In the genomic region with DNA sequence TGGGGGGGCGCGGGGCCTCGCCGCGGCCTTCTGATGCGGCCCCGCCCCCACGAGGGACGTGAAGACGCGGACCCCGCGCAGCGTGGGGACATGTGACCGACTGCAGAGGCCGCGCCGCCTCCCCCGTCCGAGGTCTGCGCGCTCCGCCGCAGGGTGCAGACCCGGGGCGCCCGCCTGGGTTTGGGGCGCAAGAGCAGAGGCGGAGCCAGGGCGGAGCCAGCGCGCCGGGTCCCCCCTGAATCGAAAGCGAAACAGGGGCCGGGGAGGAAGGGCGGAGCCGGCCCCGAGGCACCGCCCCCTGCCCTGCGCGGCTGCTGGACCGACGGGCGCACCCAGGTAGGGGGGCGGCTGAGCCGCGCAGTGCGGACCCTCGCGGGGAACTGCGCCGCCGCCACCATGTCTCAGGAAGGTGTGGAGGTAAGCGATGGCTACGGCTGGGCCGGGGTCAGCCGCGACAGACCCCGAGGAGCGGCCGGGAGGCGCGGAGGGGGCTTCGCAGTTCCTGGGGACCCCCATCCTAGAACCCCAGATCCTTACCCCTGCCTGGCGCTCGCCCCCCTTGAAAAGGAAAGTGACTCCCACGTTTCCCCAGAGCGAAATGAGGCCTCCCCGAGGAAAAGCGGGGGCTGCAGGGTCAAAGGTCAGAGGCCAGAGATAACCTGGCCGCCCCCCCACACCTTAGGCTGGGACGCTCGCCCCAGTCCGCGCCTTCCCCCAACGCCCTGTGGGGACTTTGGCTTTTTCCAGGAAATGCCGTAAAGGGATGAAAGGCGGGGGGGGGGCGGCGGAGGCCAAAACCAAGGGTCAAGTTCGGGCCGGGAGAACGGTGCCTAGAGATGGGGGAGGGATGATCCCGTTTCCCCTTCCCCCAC, we compare ENCODE assay signal across 8 cellular contexts. TPM values are rescaled to one million over a fixed set of nuclear protein-coding genes. Genes with fewer than 3 reads are reported as not detected.
DNase-seq lines count a peak whose midpoint lies in the region; ATAC-seq and TF ChIP-seq lines count a peak whose summit lies in the region.

Gene SHFL (plus strand): TSS at position 286 of the 872 bp plus-strand sequence. CDS start 111 bp downstream, at position 397.

- no peaks in the 10 kb centered on the region for H3K79me2 ChIP-seq in PC-3 (ENCODE audit: low read length)

- intact Hi-C loops in PC-3 (cut with micrococcal nuclease) = no loop called here
- intact Hi-C loops in activated T-helper 2 cell treated with anti-CD3 and anti-CD28 coated beads, Interferon-gamma antibody, Interleukin-2, Interleukin-4, amounts not matched to agents 10 μg/mL and 5 μg/mL and 100 μg/mL, durations not matched to agents 14 hours and 24 hours and 36 hours (cut with micrococcal nuclease) = no loop called here

- peak within 1 kb of the TSS; percentile 81 for H3K4me3 Mint-ChIP-seq in activated T-helper 2 cell treated with anti-CD3 and anti-CD28 coated beads, Interferon-gamma antibody, Interleukin-2, Interleukin-4, amounts not matched to agents 10 μg/mL and 5 μg/mL and 100 μg/mL, durations not matched to agents 14 hours and 24 hours and 36 hours (ENCODE audit: low read depth)
- H3K4me3 Mint-ChIP-seq in natural killer cell treated with Interleukin-12 subunit alpha and Interleukin-12 subunit beta and Interleukin-15 and Interleukin-18, amount 100 ng/mL, for 72 hours = peak within 1 kb of the TSS; percentile 90

- no peaks in the 10 kb centered on the region for H3K9me3 ChIP-seq in PC-3 (ENCODE audit: low read length)

- H3K4me1 ChIP-seq in PC-3 (ENCODE audit: insufficient read depth, low read length) = peaks cover 4% of the 10 kb centered on the region; the same call in 1 of the 2 replicates

- H3K9ac ChIP-seq in PC-3 (ENCODE audit: low read length) = peak within 1 kb of the TSS; percentile 72

- peak within 1 kb of the TSS; percentile 58 for H3K27ac Mint-ChIP-seq in activated T-helper 2 cell treated with anti-CD3 and anti-CD28 coated beads, Interferon-gamma antibody, Interleukin-2, Interleukin-4, amounts not matched to agents 10 μg/mL and 5 μg/mL and 100 μg/mL, durations not matched to agents 14 hours and 24 hours and 36 hours
- H3K27ac Mint-ChIP-seq in natural killer cell treated with Interleukin-12 subunit alpha and Interleukin-12 subunit beta and Interleukin-15 and Interleukin-18, amount 100 ng/mL, for 72 hours = peak within 1 kb of the TSS; percentile 71 to 78

- H4K20me1 ChIP-seq in PC-3 (ENCODE audit: low read length) = no peaks in the 10 kb centered on the region

- ATAC-seq in HG03045 (IDR thresholded peaks at IDR 0.05; ENCODE audit: unreplicated experiment) = peak; percentile 82
- peak; percentile 90 for ATAC-seq in PC-3
- peak; percentile 96 to 98 for ATAC-seq in natural killer cell treated with Interleukin-12 subunit alpha and Interleukin-12 subunit beta and Interleukin-15 and Interleukin-18, amount 100 ng/mL, for 72 hours

- BruUV-seq in PC-3 (replicated peaks; lab: Mats Ljungman, UMichigan) = no TSS peak

- no peaks in the 10 kb centered on the region for H3F3A ChIP-seq in PC-3 (ENCODE audit: low read length, unreplicated experiment)

- no peaks in the 10 kb centered on the region for H3K27me3 ChIP-seq in PC-3 (ENCODE audit: low read length)

- TF ChIP-seq CTCF in PC-3 (conservative IDR thresholded peaks at IDR 0.05; ENCODE audit: low read depth, low read length) (no peak), fibroblast of pulmonary artery (IDR thresholded peaks at IDR 0.05; ENCODE audit: low read length, missing control alignments) (no peak)

- no peaks in the 10 kb centered on the region for H3K27me3 Mint-ChIP-seq in activated T-helper 2 cell treated with anti-CD3 and anti-CD28 coated beads, Interferon-gamma antibody, Interleukin-2, Interleukin-4, amounts not matched to agents 10 μg/mL and 5 μg/mL and 100 μg/mL, durations not matched to agents 14 hours and 24 hours and 36 hours (ENCODE audit: low read depth)
- H3K27me3 Mint-ChIP-seq in natural killer cell treated with Interleukin-12 subunit alpha and Interleukin-12 subunit beta and Interleukin-15 and Interleukin-18, amount 100 ng/mL, for 72 hours = no peaks in the 10 kb centered on the region

- H3K9me2 ChIP-seq in PC-3 (replicated peaks; ENCODE audit: low read length) = no peaks in the 10 kb centered on the region

- CTCF ChIA-PET in PC-3 (lab: Charles Lee) = no interaction called here

- H3K4me3 ChIP-seq in PC-3 (ENCODE audit: low read length) = peak within 1 kb of the TSS; percentile 95
- peak within 1 kb of the TSS; percentile 95 for H3K4me3 ChIP-seq in fibroblast of pulmonary artery (replicated peaks; ENCODE audit: low read depth, low read length)

- peak within 1 kb of the TSS; percentile 98 for H2AFZ ChIP-seq in PC-3 (ENCODE audit: low read length)

- DNase-seq in NCI-H2107 (lab: John Stamatoyannopoulos, UW) (peak; percentile 17), NCI-H2107 treated with DMSO at 0.1 percent for 48 hours (lab: John Stamatoyannopoulos, UW; ENCODE audit: unreplicated experiment) (no peak), PC-3 (peak; percentile 54), fibroblast of pulmonary artery (ENCODE audit: low read depth) (peak; percentile 54)
- peak; percentile 85 for DNase-seq in activated T-helper 2 cell treated with anti-CD3 and anti-CD28 coated beads, Interferon-gamma antibody, Interleukin-2, Interleukin-4, amounts not matched to agents 10 μg/mL and 5 μg/mL and 100 μg/mL, durations not matched to agents 14 hours and 24 hours and 36 hours (ENCODE audit: low spot score)
- DNase-seq in natural killer cell treated with Interleukin-12 subunit alpha and Interleukin-12 subunit beta and Interleukin-15 and Interleukin-18, amount 100 ng/mL, for 72 hours (ENCODE audit: low spot score) = peak; percentile 89
- DNase-seq in stimulated activated naive CD4-positive, alpha-beta T cell (lab: John Stamatoyannopoulos, UW) = peak; percentile 65 to 86 (median 78)

- no peak within 1 kb of the TSS for H3K27ac ChIP-seq in PC-3 (ENCODE audit: low read length)

- H3K36me3 Mint-ChIP-seq in activated T-helper 2 cell treated with anti-CD3 and anti-CD28 coated beads, Interferon-gamma antibody, Interleukin-2, Interleukin-4, amounts not matched to agents 10 μg/mL and 5 μg/mL and 100 μg/mL, durations not matched to agents 14 hours and 24 hours and 36 hours (ENCODE audit: low read depth) = peaks cover 28% of the 10 kb centered on the region
- H3K36me3 Mint-ChIP-seq in natural killer cell treated with Interleukin-12 subunit alpha and Interleukin-12 subunit beta and Interleukin-15 and Interleukin-18, amount 100 ng/mL, for 72 hours = no peaks in the 10 kb centered on the region

- peaks cover 11% of the 10 kb centered on the region for H3K4me1 Mint-ChIP-seq in activated T-helper 2 cell treated with anti-CD3 and anti-CD28 coated beads, Interferon-gamma antibody, Interleukin-2, Interleukin-4, amounts not matched to agents 10 μg/mL and 5 μg/mL and 100 μg/mL, durations not matched to agents 14 hours and 24 hours and 36 hours (ENCODE audit: low read depth)
- peaks cover 7 to 16% of the 10 kb centered on the region in 2 donors for H3K4me1 Mint-ChIP-seq in natural killer cell treated with Interleukin-12 subunit alpha and Interleukin-12 subunit beta and Interleukin-15 and Interleukin-18, amount 100 ng/mL, for 72 hours (ENCODE audit: low read depth in 2 of 2)

- H3K36me3 ChIP-seq in PC-3 (ENCODE audit: low read depth, low read length) = no peaks in the 10 kb centered on the region

- no peaks in the 10 kb centered on the region for H3K9me3 Mint-ChIP-seq in activated T-helper 2 cell treated with anti-CD3 and anti-CD28 coated beads, Interferon-gamma antibody, Interleukin-2, Interleukin-4, amounts not matched to agents 10 μg/mL and 5 μg/mL and 100 μg/mL, durations not matched to agents 14 hours and 24 hours and 36 hours
- H3K9me3 Mint-ChIP-seq in natural killer cell treated with Interleukin-12 subunit alpha and Interleukin-12 subunit beta and Interleukin-15 and Interleukin-18, amount 100 ng/mL, for 72 hours = no peaks in the 10 kb centered on the region

- POLR2A ChIA-PET in PC-3 (lab: Charles Lee; ENCODE audit: unreplicated experiment) = no interaction called here

- H3K4me2 ChIP-seq in PC-3 (ENCODE audit: low read length) = peak within 1 kb of the TSS; percentile 98

RNA-seq across cellular contexts. Expression of gene SHFL, which starts in this region (rescaled TPM):
- 17.2 and 18.4 TPM in 2 replicates for total RNA-seq in PC-3 (2014; rRNA removed)
- 56.1 and 56.2 TPM in 2 replicates for total RNA-seq in activated T-helper 2 cell treated with anti-CD3 and anti-CD28 coated beads, Interferon-gamma antibody, Interleukin-2, Interleukin-4, amounts not matched to agents 10 μg/mL and 5 μg/mL and 100 μg/mL, durations not matched to agents 14 hours and 24 hours and 36 hours
- 10 to 100 TPM; 61.9 to 83.1 TPM for total RNA-seq in natural killer cell treated with Interleukin-12 subunit alpha and Interleukin-12 subunit beta and Interleukin-15 and Interleukin-18, amount 100 ng/mL, for 72 hours
